In the genomic region with DNA sequence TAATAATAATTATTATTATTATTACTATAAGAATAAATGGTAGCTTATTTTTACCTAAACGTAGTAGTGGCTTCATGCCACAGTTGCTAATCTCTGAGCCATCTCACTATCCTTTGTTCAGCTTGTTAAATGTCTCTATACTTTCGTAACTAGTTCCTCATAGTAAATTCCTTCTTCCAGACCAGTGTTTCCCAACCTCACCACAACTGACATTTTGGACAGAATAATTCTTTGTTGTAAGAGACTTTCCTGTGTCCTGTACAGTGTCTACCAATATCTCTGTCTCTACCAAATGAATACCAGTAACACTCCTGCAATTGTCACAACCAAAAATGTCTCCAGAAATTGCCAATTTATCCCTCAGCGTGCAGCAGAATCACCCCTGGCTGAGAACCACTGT, we compare ENCODE assay signal across 19 cellular contexts.
"Had no signal": no experiment of that assay in that cellular context is flagged by ENCODE, and none has a peak within 500 bp of the region (broad histone marks: within the 10 kb centered on the region; RNA-seq: fewer than 3 reads in every experiment).

No MANE protein-coding gene starts in this region.

- H3K36me3 ChIP-seq: heart right ventricle, pancreas, suprapubic skin, thyroid gland had no signal

- H3K27me3 ChIP-seq: heart right ventricle, pancreas, suprapubic skin, thyroid gland had no signal

- FAIRE-seq: endothelial cell of umbilical vein, islet of Langerhans, urothelium cell line had no signal

- DNase-seq: effector CD4-positive, alpha-beta T cell; endodermal cell; erythroblast; heart right ventricle; hypothalamus; kidney glomerular epithelial cell; mesendoderm; naive B cell; occipital lobe; pancreas; right cardiac atrium; stimulated activated CD4-positive, alpha-beta T cell treated with anti-CD3 and anti-CD28 coated beads, Interleukin-4, amount 100 ng/mL, for 1 hour; stimulated activated CD8-positive, alpha-beta memory T cell treated with anti-CD3 and anti-CD28 coated beads, Interleukin-4, amount 100 ng/mL, for 48 hours; stimulated activated naive CD8-positive, alpha-beta T cell treated with anti-CD3 and anti-CD28 coated beads, Interleukin-15, Interleukin-2, amounts not matched to agents 100 U/mL and 50 U/mL, for 24 hours; thyroid gland had no signal

- H3K9me3 ChIP-seq: pancreas, suprapubic skin, thyroid gland had no signal

- H3K27ac ChIP-seq: heart right ventricle, pancreas, suprapubic skin, thyroid gland had no signal

- H3K4me1 ChIP-seq: heart right ventricle, pancreas, suprapubic skin, thyroid gland had no signal

- H3K4me3 ChIP-seq: heart right ventricle, pancreas, suprapubic skin, thyroid gland had no signal
